Comparison of ENCODE assay signal across 23 cellular contexts in the genomic region with DNA sequence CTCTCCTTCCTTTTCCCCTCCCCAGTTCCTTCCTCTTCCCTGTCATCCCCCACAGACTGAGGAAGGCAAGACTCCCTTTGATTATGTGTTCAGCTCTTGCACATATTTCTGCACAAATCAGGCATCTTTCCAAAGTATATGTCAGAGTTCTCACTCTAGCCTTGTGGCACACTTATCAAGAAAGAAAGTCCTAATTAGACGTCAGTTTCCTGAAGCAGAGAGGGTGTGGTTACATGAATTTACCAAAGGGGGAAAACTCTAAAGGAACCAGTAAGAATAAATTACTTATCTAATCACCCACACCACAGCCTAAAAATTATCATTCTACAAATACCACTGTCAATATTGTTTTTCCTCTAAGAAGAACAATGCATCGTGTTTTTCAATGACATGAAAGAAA.
"Had no signal": no experiment of that assay in that cellular context is flagged by ENCODE, and none has a peak within 500 bp of the region (broad histone marks: within the 10 kb centered on the region; RNA-seq: fewer than 3 reads in every experiment).

No MANE protein-coding gene starts in this region.

- H3K27ac ChIP-seq: coronary artery, heart right ventricle, parathyroid adenoma, prostate gland, spleen, stomach, thoracic aorta, transverse colon had no signal

- H3K36me3 Mint-ChIP-seq: naive B cell; stimulated activated memory B cell treated with anti-CD40 and anti-IgM and Interleukin-4, amounts not matched to agents 10 μg/mL and 1 μg/mL and 100 μg/mL, for 72 hours had no signal

- H3K27me3 ChIP-seq: spleen, stomach, transverse colon had no signal

- H3K9ac ChIP-seq: parathyroid adenoma had no signal

- DNase-seq: effector CD4-positive, alpha-beta T cell; endodermal cell; foreskin melanocyte; heart right ventricle; hypothalamus; kidney glomerular epithelial cell; mesendoderm; naive B cell; retina; spleen; stimulated activated CD4-positive, alpha-beta T cell treated with anti-CD3 and anti-CD28 coated beads, Interleukin-15, amount 100 ng/mL, for 24 hours; stimulated activated CD4-positive, alpha-beta T cell treated with anti-CD3 and anti-CD28 coated beads, Interleukin-1b, Interleukin-23, amount 100 ng/mL, for 48 hours; stimulated activated CD4-positive, alpha-beta T cell treated with anti-CD3 and anti-CD28 coated beads, Interleukin-4, amount 100 ng/mL, for 24 hours; stomach; substantia nigra; transverse colon had no signal

- H3K4me3 ChIP-seq: coronary artery, heart right ventricle, prostate gland, spleen, stomach, thoracic aorta, transverse colon had no signal

- H3K27ac Mint-ChIP-seq: endodermal cell; stimulated activated memory B cell treated with anti-CD40 and anti-IgM and Interleukin-4, amounts not matched to agents 10 μg/mL and 1 μg/mL and 100 μg/mL, for 72 hours had no signal

- H3K4me1 Mint-ChIP-seq: naive B cell; stimulated activated memory B cell treated with anti-CD40 and anti-IgM and Interleukin-4, amounts not matched to agents 10 μg/mL and 1 μg/mL and 100 μg/mL, for 72 hours had no signal

- H3K9me3 ChIP-seq: heart right ventricle, prostate gland, spleen, stomach, thoracic aorta, transverse colon had no signal

- H3K4me1 ChIP-seq: heart right ventricle, prostate gland, transverse colon had no signal

- ATAC-seq: heart right ventricle; sciatic nerve; stimulated activated memory B cell treated with anti-CD40 and anti-IgM and Interleukin-4, amounts not matched to agents 10 μg/mL and 1 μg/mL and 100 μg/mL, for 72 hours had no signal

- H3K36me3 ChIP-seq: heart right ventricle, prostate gland, spleen, stomach, thoracic aorta, transverse colon had no signal

- H3K9me3 Mint-ChIP-seq: endodermal cell; naive B cell; nephron; stimulated activated memory B cell treated with anti-CD40 and anti-IgM and Interleukin-4, amounts not matched to agents 10 μg/mL and 1 μg/mL and 100 μg/mL, for 72 hours had no signal

- H3K4me3 Mint-ChIP-seq: endodermal cell; naive B cell; nephron; stimulated activated memory B cell treated with anti-CD40 and anti-IgM and Interleukin-4, amounts not matched to agents 10 μg/mL and 1 μg/mL and 100 μg/mL, for 72 hours had no signal

- H2AFZ ChIP-seq: parathyroid adenoma had no signal
